Comparison of ENCODE assay signal across 19 cellular contexts in the genomic region with DNA sequence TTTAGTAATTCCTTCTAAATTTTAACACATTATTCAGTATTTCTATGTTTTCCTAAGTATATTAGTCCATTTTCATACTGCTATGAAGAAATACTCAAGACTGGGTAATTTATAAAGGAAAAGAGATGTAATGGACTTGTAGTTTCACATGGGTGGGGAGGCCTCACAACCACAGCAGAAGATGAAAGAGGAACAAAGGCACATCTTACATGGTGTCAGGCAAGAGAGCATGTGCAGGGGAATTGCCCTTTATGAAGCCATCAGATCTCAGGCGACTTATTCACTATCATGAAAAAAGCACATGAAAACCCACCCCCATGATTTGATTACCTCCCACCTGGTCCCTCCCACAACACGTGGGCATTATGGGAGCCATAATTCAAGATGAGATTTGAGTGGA. TPM values are rescaled to one million over a fixed set of nuclear protein-coding genes. Genes with fewer than 3 reads are reported as not detected.
DNase-seq lines count a peak whose midpoint lies in the region; ATAC-seq lines count a peak whose summit lies in the region.
"Had no signal": no experiment of that assay in that cellular context is flagged by ENCODE, and none has a peak within 500 bp of the region (broad histone marks: within the 10 kb centered on the region; RNA-seq: fewer than 3 reads in every experiment).

No MANE protein-coding gene starts in this region.

- peak overlapping the region; percentile 5 for H3K27ac Mint-ChIP-seq in activated CD8-positive, alpha-beta memory T cell treated with anti-CD3 and anti-CD28 coated beads, Interleukin-2, amount 10 ng/mL, durations not matched to agents 7 days and 5 days
- H3K27ac Mint-ChIP-seq in activated naive CD8-positive, alpha-beta T cell, result peak overlapping the region; percentile 89
- H3K27ac Mint-ChIP-seq in stimulated activated naive CD8-positive, alpha-beta T cell treated with anti-CD3 and anti-CD28 coated beads, Interleukin-15, amount 100 ng/mL, for 72 hours, result peak overlapping the region; percentile 6 to 76
- H3K27ac Mint-ChIP-seq: brain, mesothelial cell of epicardium had no signal

- CTCF ChIA-PET in activated CD8-positive, alpha-beta memory T cell treated with anti-CD3 and anti-CD28 coated beads, Interleukin-2, amount 10 ng/mL, durations not matched to agents 7 days and 5 days (lab: Charles Lee), result interaction anchor here (2.5 to 5.5 kb wide), 2 partner anchors 13 to 102 kb away, joined by 20 to 31 read pairs; no protein-coding TSS in a partner anchor

- DNase-seq in activated CD8-positive, alpha-beta memory T cell treated with anti-CD3 and anti-CD28 coated beads, Interleukin-2, amount 10 ng/mL, durations not matched to agents 7 days and 5 days, result no peak
- DNase-seq in activated CD8-positive, alpha-beta memory T cell treated with anti-CD3 and anti-CD28 coated beads, Interleukin-2, amount 50 U/mL, for 4 hours, result no peak
- DNase-seq in NOMO-1 (lab: John Stamatoyannopoulos, UW; ENCODE audit: unreplicated experiment in 2 of 2) (peak; percentile 59 to 60), H7 (no peak), dedifferentiated amniotic fluid mesenchymal stem cell (ENCODE audit: extremely low spot score) (no peak)
- DNase-seq in stimulated activated naive CD8-positive, alpha-beta T cell treated with anti-CD3 and anti-CD28 coated beads, Interleukin-15, amount 100 ng/mL, for 72 hours, result peak in 1 of 2 donors; percentile 25
- DNase-seq: activated CD8-positive, alpha-beta memory T cell treated with anti-CD3 and anti-CD28 coated beads for 24 hours; cortex of kidney; gastrocnemius medialis; NCI-H1930; NCI-H446; retina; SHP77; stomach; T-helper 9 cell had no signal

- H3K36me3 Mint-ChIP-seq in activated CD8-positive, alpha-beta memory T cell treated with anti-CD3 and anti-CD28 coated beads, Interleukin-2, amount 10 ng/mL, durations not matched to agents 7 days and 5 days, result peaks cover 82% of the 10 kb centered on the region
- H3K36me3 Mint-ChIP-seq in activated naive CD8-positive, alpha-beta T cell, result peaks cover 46% of the 10 kb centered on the region
- H3K36me3 Mint-ChIP-seq: brain, mesothelial cell of epicardium had no signal

- no peak for ATAC-seq in activated CD8-positive, alpha-beta memory T cell treated with anti-CD3 and anti-CD28 coated beads, Interleukin-2, amount 10 ng/mL, durations not matched to agents 7 days and 5 days
- peak; percentile 37 for ATAC-seq in stimulated activated naive CD8-positive, alpha-beta T cell treated with anti-CD3 and anti-CD28 coated beads, Interleukin-15, amount 100 ng/mL, for 72 hours
- no peak for ATAC-seq in HG03469 (IDR thresholded peaks at IDR 0.05; ENCODE audit: unreplicated experiment)
- ATAC-seq: gastrocnemius medialis had no signal

- peaks cover 41% of the 10 kb centered on the region for H3K4me1 Mint-ChIP-seq in activated CD8-positive, alpha-beta memory T cell treated with anti-CD3 and anti-CD28 coated beads, Interleukin-2, amount 10 ng/mL, durations not matched to agents 7 days and 5 days
- H3K4me1 Mint-ChIP-seq in activated naive CD8-positive, alpha-beta T cell (ENCODE audit: low read depth), result peaks cover 54% of the 10 kb centered on the region
- peaks cover 59% of the 10 kb centered on the region for H3K4me1 Mint-ChIP-seq in stimulated activated naive CD8-positive, alpha-beta T cell treated with anti-CD3 and anti-CD28 coated beads, Interleukin-15, amount 100 ng/mL, for 72 hours

- H3K36me3 ChIP-seq in H7 (replicated peaks; ENCODE audit: control insufficient read depth, insufficient read depth, low read length), result no peaks in the 10 kb centered on the region
- H3K36me3 ChIP-seq: gastrocnemius medialis, stomach had no signal

- H3K27me3 ChIP-seq in H7 (ENCODE audit: control insufficient read depth, insufficient read depth, low read length), result no peaks in the 10 kb centered on the region
- H3K27me3 ChIP-seq: gastrocnemius medialis, stomach had no signal

- H3K4me3 Mint-ChIP-seq in activated CD8-positive, alpha-beta memory T cell treated with anti-CD3 and anti-CD28 coated beads, Interleukin-2, amount 10 ng/mL, durations not matched to agents 7 days and 5 days, result no peak overlapping the region
- H3K4me3 Mint-ChIP-seq in activated naive CD8-positive, alpha-beta T cell, result peak overlapping the region; percentile 48
- H3K4me3 Mint-ChIP-seq in stimulated activated naive CD8-positive, alpha-beta T cell treated with anti-CD3 and anti-CD28 coated beads, Interleukin-15, amount 100 ng/mL, for 72 hours, result no peak overlapping the region
- H3K4me3 Mint-ChIP-seq: brain, mesothelial cell of epicardium had no signal

- no peaks in the 10 kb centered on the region for H3K27me3 Mint-ChIP-seq in activated CD8-positive, alpha-beta memory T cell treated with anti-CD3 and anti-CD28 coated beads, Interleukin-2, amount 10 ng/mL, durations not matched to agents 7 days and 5 days
- no peaks in the 10 kb centered on the region for H3K27me3 Mint-ChIP-seq in activated naive CD8-positive, alpha-beta T cell
- no peaks in the 10 kb centered on the region for H3K27me3 Mint-ChIP-seq in stimulated activated naive CD8-positive, alpha-beta T cell treated with anti-CD3 and anti-CD28 coated beads, Interleukin-15, amount 100 ng/mL, for 72 hours

- peaks cover 14% of the 10 kb centered on the region for H3K9me3 Mint-ChIP-seq in activated CD8-positive, alpha-beta memory T cell treated with anti-CD3 and anti-CD28 coated beads, Interleukin-2, amount 10 ng/mL, durations not matched to agents 7 days and 5 days (ENCODE audit: low read depth)
- peaks cover 28% of the 10 kb centered on the region for H3K9me3 Mint-ChIP-seq in activated naive CD8-positive, alpha-beta T cell (ENCODE audit: low read depth)
- H3K9me3 Mint-ChIP-seq in stimulated activated naive CD8-positive, alpha-beta T cell treated with anti-CD3 and anti-CD28 coated beads, Interleukin-15, amount 100 ng/mL, for 72 hours, result peaks cover 14 to 26% of the 10 kb centered on the region in 2 donors

- no peak overlapping the region for H3K4me3 ChIP-seq in H7 (ENCODE audit: insufficient read depth, low read depth, low read length)
- H3K4me3 ChIP-seq: gastrocnemius medialis, stomach had no signal

RNA-seq across cellular contexts. Expression of a gene that starts 15.6 kb away (rescaled TPM):
- total RNA-seq in activated CD8-positive, alpha-beta memory T cell treated with anti-CD3 and anti-CD28 coated beads, Interleukin-2, amount 10 ng/mL, durations not matched to agents 7 days and 5 days, result 100 to 1,000 TPM; 279 to 362 TPM
- not detected in 2 replicates for total RNA-seq in H7 (2014; rRNA removed; shearing (Covaris generic))
- total RNA-seq: mesothelial cell of epicardium had no signal

RNA-seq across cellular contexts. Expression of a gene that starts 58.3 kb away (rescaled TPM):
- 10 to 100 TPM; 69.7 to 78.6 TPM for total RNA-seq in activated CD8-positive, alpha-beta memory T cell treated with anti-CD3 and anti-CD28 coated beads, Interleukin-2, amount 10 ng/mL, durations not matched to agents 7 days and 5 days
- total RNA-seq in H7 (2014; rRNA removed; shearing (Covaris generic)), result 0.07 TPM in 1 of 2 replicates, not detected in the other

Comparison
In these comparisons a context has a peak if more than half of its experiments do, and no peak if none do; other contexts are left out.
1. DNase-seq: peak in NOMO-1 (2 of 2); none in activated CD8-positive, alpha-beta memory T cell treated with anti-CD3 and anti-CD28 coated beads, Interleukin-2, amount 10 ng/mL, durations not matched to agents 7 days and 5 days (single experiment), activated CD8-positive, alpha-beta memory T cell treated with anti-CD3 and anti-CD28 coated beads, Interleukin-2, amount 50 U/mL, for 4 hours (single experiment), H7 (single experiment) and dedifferentiated amniotic fluid mesenchymal stem cell (single experiment).
2. H3K27ac Mint-ChIP-seq: peak in every context shown above with its lines; median percentile 89 in activated naive CD8-positive, alpha-beta T cell; 41 in stimulated activated naive CD8-positive, alpha-beta T cell treated with anti-CD3 and anti-CD28 coated beads, Interleukin-15, amount 100 ng/mL, for 72 hours; 5 in activated CD8-positive, alpha-beta memory T cell treated with anti-CD3 and anti-CD28 coated beads, Interleukin-2, amount 10 ng/mL, durations not matched to agents 7 days and 5 days.
3. RNA of a gene that starts 15.6 kb away (total RNA-seq): 279 to 362 TPM in activated CD8-positive, alpha-beta memory T cell treated with anti-CD3 and anti-CD28 coated beads, Interleukin-2, amount 10 ng/mL, durations not matched to agents 7 days and 5 days; not detected in H7; every median in the first group is over 100 times any median in the second.
4. RNA of a gene that starts 58.3 kb away (total RNA-seq): 69.7 to 78.6 TPM in activated CD8-positive, alpha-beta memory T cell treated with anti-CD3 and anti-CD28 coated beads, Interleukin-2, amount 10 ng/mL, durations not matched to agents 7 days and 5 days; 0.07 TPM in H7; every median in the first group is over 10 times any median in the second.